Comparison of ENCODE assay signal across 35 cellular contexts in genomic region chr9:104738452-104738851, GRCh38. TPM values are rescaled to one million over a fixed set of nuclear protein-coding genes. Genes with fewer than 3 reads are reported as not detected.
"Had no signal": no experiment of that assay in that cellular context is flagged by ENCODE, and none has a peak within 500 bp of the region (broad histone marks: within the 10 kb centered on the region; RNA-seq: fewer than 3 reads in every experiment).

No MANE protein-coding gene starts in this region.

- H3K36me3 ChIP-seq: gastrocnemius medialis, neural progenitor cell, prostate gland, right atrium auricular region, tibial nerve, upper lobe of left lung had no signal

- H3K4me3 ChIP-seq: coronary artery, gastrocnemius medialis, lung, neural progenitor cell, prostate gland, right atrium auricular region, smooth muscle cell, testis, tibial nerve, upper lobe of left lung had no signal

- H3K4me1 Mint-ChIP-seq: nephron, neural progenitor cell had no signal

- DNase-seq: dermis blood vessel endothelial cell; effector memory CD4-positive, alpha-beta T cell; foreskin fibroblast; gastrocnemius medialis; head of caudate nucleus; kidney; mesenchymal stem cell; midbrain; naive thymus-derived CD4-positive, alpha-beta T cell; stimulated activated CD4-positive, alpha-beta T cell treated with anti-CD3 and anti-CD28 coated beads, Interleukin-12 subunit alpha, Interleukin-12 subunit beta, amount 100 ng/mL, for 4 hours; stimulated activated CD4-positive, alpha-beta T cell treated with anti-CD3 and anti-CD28 coated beads, Interleukin-1b, Interleukin-23, amount 100 ng/mL, for 48 hours; stimulated activated CD4-positive, alpha-beta T cell treated with anti-CD3 and anti-CD28 coated beads, Interleukin-4, amount 100 ng/mL, for 1 hour; stimulated activated CD8-positive, alpha-beta memory T cell treated with anti-CD3 and anti-CD28 coated beads, Interleukin-4, amount 100 ng/mL, for 48 hours; stimulated activated naive CD8-positive, alpha-beta T cell treated with anti-CD3 and anti-CD28 coated beads, Interleukin-15, Interleukin-2, amounts not matched to agents 100 U/mL and 50 U/mL, for 24 hours; substantia nigra; testis; upper lobe of left lung had no signal

- H3K36me3 Mint-ChIP-seq: naive thymus-derived CD4-positive, alpha-beta T cell; neural progenitor cell had no signal

- H3K27me3 Mint-ChIP-seq: naive thymus-derived CD4-positive, alpha-beta T cell had no signal

- FAIRE-seq: endometrium, urothelium cell line had no signal

- H3K9me3 Mint-ChIP-seq: naive thymus-derived CD4-positive, alpha-beta T cell; nephron; neural progenitor cell had no signal

- H3K4me1 ChIP-seq: gastrocnemius medialis, neural progenitor cell, parathyroid adenoma, prostate gland, right atrium auricular region, testis, tibial nerve, upper lobe of left lung had no signal

- H3K79me2 ChIP-seq: parathyroid adenoma had no signal

- H3K27ac Mint-ChIP-seq: nephron, neural progenitor cell had no signal

- H3K4me2 ChIP-seq: neural progenitor cell, smooth muscle cell had no signal

- H3K27ac ChIP-seq: coronary artery, gastrocnemius medialis, neural progenitor cell, parathyroid adenoma, prostate gland, right atrium auricular region, testis, tibial nerve, upper lobe of left lung had no signal

- H3K4me3 Mint-ChIP-seq: naive thymus-derived CD4-positive, alpha-beta T cell; nephron; neural progenitor cell had no signal

- H2AFZ ChIP-seq: neural progenitor cell, parathyroid adenoma had no signal

- ATAC-seq: gastrocnemius medialis; left lobe of liver; naive thymus-derived CD4-positive, alpha-beta T cell; sciatic nerve; stimulated activated naive CD8-positive, alpha-beta T cell treated with anti-CD3 and anti-CD28 coated beads, Interleukin-15, Interleukin-2, amounts not matched to agents 100 U/mL and 50 U/mL, for 24 hours had no signal

- H3K27me3 ChIP-seq: gastrocnemius medialis, neural progenitor cell, right atrium auricular region, testis, tibial nerve, upper lobe of left lung had no signal

- H3K9ac ChIP-seq: neural progenitor cell, parathyroid adenoma had no signal

- H3K9me3 ChIP-seq: gastrocnemius medialis, prostate gland, right atrium auricular region, testis, tibial nerve, upper lobe of left lung had no signal

RNA-seq across cellular contexts. Expression of gene OR13D1, which starts 44.1 kb away (rescaled TPM):
- total RNA-seq: dermis blood vessel endothelial cell; gastrocnemius medialis; glomerular endothelial cell; kidney; left lobe of liver; liver; lung; mucosa of gallbladder; naive thymus-derived CD4-positive, alpha-beta T cell; osteoblast; prostate gland; right atrium auricular region; sciatic nerve; smooth muscle cell; tibial nerve; upper lobe of left lung had no signal
- polyA plus RNA-seq: esophagus; liver; lung; naive thymus-derived CD4-positive, alpha-beta T cell; smooth muscle cell had no signal
